9 cellular contexts compared by ENCODE assay signal in the genomic region with DNA sequence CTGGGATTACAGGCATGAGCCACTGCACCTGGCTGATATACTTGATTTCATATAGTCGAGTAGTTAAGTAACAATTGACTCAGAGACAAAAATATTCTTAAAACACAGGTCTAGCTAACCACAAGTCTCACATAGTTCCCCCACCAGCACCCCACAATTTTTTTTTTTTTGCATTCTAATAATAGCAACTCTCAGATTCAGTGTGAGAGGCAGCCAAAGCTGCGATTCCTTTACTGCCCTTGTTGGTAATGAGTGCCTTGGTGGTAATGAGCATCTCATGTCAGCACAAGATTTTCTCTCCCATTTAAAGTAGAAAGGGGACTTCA.
DNase-seq lines count a peak whose midpoint lies in the region; ATAC-seq lines count a peak whose summit lies in the region.
"Had no signal": no experiment of that assay in that cellular context is flagged by ENCODE, and none has a peak within 500 bp of the region (broad histone marks: within the 10 kb centered on the region; RNA-seq: fewer than 3 reads in every experiment).

No MANE protein-coding gene starts in this region.

- ATAC-seq in GM19351 (IDR thresholded peaks at IDR 0.05; ENCODE audit: unreplicated experiment), result peak; percentile 91
- ATAC-seq in HG02840 (IDR thresholded peaks at IDR 0.05; ENCODE audit: low FRiP score, unreplicated experiment), result peak; percentile 90
- peak; percentile 87 for ATAC-seq in HG03571 (IDR thresholded peaks at IDR 0.05; ENCODE audit: unreplicated experiment)

- DNase-seq in EH (ENCODE audit: low read depth) (peak; percentile 14), iPS-NIHi7 (ENCODE audit: extremely low spot score) (no peak), UCSD-AML1 (lab: John Stamatoyannopoulos, UW; ENCODE audit: unreplicated experiment) (no peak), SKM-1 (lab: John Stamatoyannopoulos, UW; ENCODE audit: unreplicated experiment) (no peak), pons (ENCODE audit: low spot score) (no peak)
- DNase-seq: Peyer's patch had no signal
